In the genomic region with DNA sequence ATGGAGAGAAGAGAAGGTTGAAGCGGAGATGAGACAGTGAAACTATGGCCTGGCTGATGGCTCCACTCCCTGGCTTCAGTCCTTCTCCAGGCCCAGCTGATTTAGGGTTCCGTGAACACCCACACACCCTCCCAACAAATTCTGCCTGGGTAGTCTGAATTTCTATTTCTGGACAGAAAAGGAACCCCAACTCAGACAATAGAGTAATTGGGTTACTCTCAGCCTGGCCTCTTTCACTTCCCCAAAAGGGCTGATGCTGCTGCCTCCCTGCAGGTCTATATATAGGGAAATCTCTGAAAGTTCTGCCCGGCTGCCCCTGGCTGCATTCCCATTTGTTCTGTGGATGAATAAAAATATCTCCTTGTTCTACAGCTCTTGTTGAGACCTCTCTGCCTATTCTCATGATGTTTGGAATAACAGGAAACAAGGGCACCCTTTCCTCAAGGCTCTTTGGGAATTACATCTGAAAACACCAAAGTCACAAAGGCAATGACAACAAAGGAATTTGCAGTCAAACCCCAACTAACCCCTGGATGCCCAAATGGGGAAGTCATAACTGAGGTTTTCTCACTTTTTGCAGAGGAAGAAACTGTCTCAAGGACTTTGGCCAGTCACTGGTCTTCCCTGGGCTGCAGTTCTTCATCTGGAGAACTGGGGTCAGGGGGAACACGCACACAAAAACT, we compare ENCODE assay signal across 8 cellular contexts. TPM values are rescaled to one million over a fixed set of nuclear protein-coding genes. Genes with fewer than 3 reads are reported as not detected.
A peak's percentile ranks its signal among the peaks of the same experiment; 100 is the strongest.
DNase-seq lines count a peak whose midpoint lies in the region; ATAC-seq and TF ChIP-seq lines count a peak whose summit lies in the region.

No MANE protein-coding gene starts in this region.

- H3K9me3 ChIP-seq in ascending aorta (no peaks in the 10 kb centered on the region), SJCRH30 (replicated peaks) (no peaks in the 10 kb centered on the region)

- DNase-seq in ascending aorta (ENCODE audit: low spot score in 2 of 2): peak in 1 of 2 donors; percentile 81
- DNase-seq in renal cortical epithelial cell (ENCODE audit: low read depth): peak; percentile 27
- no peak for DNase-seq in SJCRH30
- DNase-seq in T-helper 2 cell: no peak
- DNase-seq in mesenteric fat pad (ENCODE audit: low spot score): no peak

- H3K4me1 ChIP-seq in ascending aorta: peaks cover 8 to 39% of the 10 kb centered on the region in 2 donors
- peaks cover 3% of the 10 kb centered on the region; the same call in 1 of the 2 replicates for H3K4me1 ChIP-seq in SJCRH30

- intact Hi-C loops in ascending aorta (cut with DNase I): no loop called here

- ATAC-seq in GM18909 (IDR thresholded peaks at IDR 0.05; ENCODE audit: poor library complexity, unreplicated experiment): peak; percentile 75
- ATAC-seq in HG03066 (IDR thresholded peaks at IDR 0.05; ENCODE audit: low read depth, unreplicated experiment): peak; percentile 74
- no peak for ATAC-seq in HG02840 (IDR thresholded peaks at IDR 0.05; ENCODE audit: low FRiP score, unreplicated experiment)

- no peak for TF ChIP-seq CTCF in ascending aorta (IDR thresholded peaks at IDR 0.05)

- H3K27ac ChIP-seq in ascending aorta: peak overlapping the region; percentile 91 to 93
- H3K27ac ChIP-seq in SJCRH30: no peak overlapping the region

- H3K27me3 ChIP-seq in ascending aorta: no peaks in the 10 kb centered on the region
- no peaks in the 10 kb centered on the region for H3K27me3 ChIP-seq in SJCRH30

- H3K36me3 ChIP-seq in ascending aorta (no peaks in the 10 kb centered on the region), SJCRH30 (no peaks in the 10 kb centered on the region)

- no peak overlapping the region for H3K4me3 ChIP-seq in ascending aorta
- H3K4me3 ChIP-seq in SJCRH30: no peak overlapping the region

RNA-seq across cellular contexts. Expression of a gene that starts 11.4 kb away (rescaled TPM):
- total RNA-seq in ascending aorta (42.6 TPM), renal cortical epithelial cell (7.6 and 15.9 TPM in 2 replicates), mesenteric fat pad (2.9 TPM)
- total RNA-seq in SJCRH30 (2014; rRNA removed; shearing (Covaris generic)): 7.2 and 9.4 TPM in 2 replicates

RNA-seq across cellular contexts. Expression of a gene that starts 30.2 kb away (rescaled TPM):
- total RNA-seq in ascending aorta: 222 TPM
- 147 and 187 TPM in 2 replicates for total RNA-seq in renal cortical epithelial cell
- 87.9 and 95.1 TPM in 2 replicates for total RNA-seq in SJCRH30 (2014; rRNA removed; shearing (Covaris generic))
- 142 TPM for total RNA-seq in mesenteric fat pad
